ENCODE assay signal across 13 cellular contexts in genomic region chr5:982377-983237, GRCh38. TPM values are rescaled to one million over a fixed set of nuclear protein-coding genes. Genes with fewer than 3 reads are reported as not detected.
DNase-seq lines count a peak whose midpoint lies in the region; ATAC-seq, FAIRE-seq and TF ChIP-seq lines count a peak whose summit lies in the region.
"Had no signal": no experiment of that assay in that cellular context is flagged by ENCODE, and none has a peak within 500 bp of the region (broad histone marks: within the 10 kb centered on the region; RNA-seq: fewer than 3 reads in every experiment).

No MANE protein-coding gene starts in this region.

- ATAC-seq in HepG2 = peak; percentile 91
- ATAC-seq in GM19397 (IDR thresholded peaks at IDR 0.05; ENCODE audit: unreplicated experiment) = no peak
- no peak for ATAC-seq in GM21367 (IDR thresholded peaks at IDR 0.05; ENCODE audit: unreplicated experiment)

- CTCF ChIA-PET in HEK293T (lab: Yijun Ruan, JAX) (interaction anchor here (0.8 to 1.6 kb wide), 2 partner anchors 28 to 59 kb away, joined by 4 to 5 read pairs; no protein-coding TSS in a partner anchor), HepG2 (lab: Yijun Ruan, JAX; ENCODE audit: low intra/inter-chr PET ratio, low total read pairs) (interaction anchor here (1.0 to 1.2 kb wide), 2 partner anchors 59 to 186 kb away, joined by 3 read pairs; no protein-coding TSS in a partner anchor)

- DNase-seq in BE2C (peak; percentile 56), HEK293T (ENCODE audit: extremely low spot score) (peak; percentile 69), HepG2 (ENCODE audit: low spot score) (no peak), colonic mucosa (no peak), SHP77 treated with DMSO at 0.1 percent for 48 hours (lab: John Stamatoyannopoulos, UW) (no peak)
- DNase-seq: anterior cingulate cortex, GF-D8, NCI-H446 treated with DMSO at 0.1 percent for 48 hours had no signal

- no TSS peak for BruUV-seq in HepG2 (replicated peaks; lab: Mats Ljungman, UMichigan)

- H3K27ac ChIP-seq in VCaP = no peak overlapping the region
- no peak overlapping the region for H3K27ac ChIP-seq in HepG2 (ENCODE audit: extremely low read length, insufficient read depth, low read length)
- no peak overlapping the region for H3K27ac ChIP-seq in colonic mucosa
- H3K27ac ChIP-seq: neutrophil had no signal

- no peak for TF ChIP-seq POLR2A in HepG2 (IDR thresholded peaks at IDR 0.05; ENCODE audit: insufficient read depth in 1 of 2, low read depth in 2 of 2, low read length in 2 of 2)

- no peaks in the 10 kb centered on the region for H3K79me2 ChIP-seq in HepG2 (ENCODE audit: insufficient read depth, low read length)

- TF ChIP-seq RAD21 in HepG2 (CRISPR knock-in tag; IDR thresholded peaks at IDR 0.05) = peak; percentile 37; the same call in 1 of the 2 replicates

- H4K20me1 ChIP-seq in HepG2 (ENCODE audit: insufficient read depth, low read length) = no peaks in the 10 kb centered on the region

- no peak for FAIRE-seq in HepG2 (lab: Jason Lieb, UNC)
- FAIRE-seq: frontal cortex had no signal

- no peak overlapping the region for H3K4me3 ChIP-seq in BE2C (ENCODE audit: low read depth, low read length)
- no peak overlapping the region for H3K4me3 ChIP-seq in HepG2 (replicated peaks in 1 of 3; ENCODE audit: insufficient read depth in 1 of 3, low read depth in 2 of 3, low read length in 3 of 3)
- H3K4me3 ChIP-seq in colonic mucosa = no peak overlapping the region

- no peak for TF ChIP-seq EP300 in HepG2 (IDR thresholded peaks at IDR 0.05; ENCODE audit: low read depth in 2 of 2, low read length in 2 of 2)
- no peak for TF ChIP-seq EP300 in HepG2 (CRISPR knock-in tag; IDR thresholded peaks at IDR 0.05; ENCODE audit: borderline replicate concordance)

- peaks cover 8% of the 10 kb centered on the region for H3K4me1 ChIP-seq in BE2C
- H3K4me1 ChIP-seq in HepG2 (ENCODE audit: insufficient read depth, low read length) = peaks cover 20% of the 10 kb centered on the region
- H3K4me1 ChIP-seq in colonic mucosa = no peaks in the 10 kb centered on the region

- no peak overlapping the region for H2AFZ ChIP-seq in HepG2 (ENCODE audit: low read length)

- in situ Hi-C loops in HepG2 (cut with HindIII; ENCODE audit: extremely low pct_ligation_motif_present, low pct_unique_long_range_greater_than_20kb) = no loop called here

- intact Hi-C loops in HepG2 (cut with micrococcal nuclease; ENCODE audit: unreplicated experiment) = loop anchor here (1.0 to 5.0 kb wide), 2 partner anchors 8 to 60 kb away; no protein-coding TSS in a partner anchor
- intact Hi-C loops in colonic mucosa (cut with DNase I) = no loop called here

- peaks cover 5% of the 10 kb centered on the region; the same call in 1 of the 2 replicates for H3K27me3 ChIP-seq in BE2C
- peaks cover 9 to 35% of the 10 kb centered on the region in 2 experiments; a peak in 4 of 5 replicates for H3K27me3 ChIP-seq in HepG2 (ENCODE audit: control insufficient read depth in 1 of 2, insufficient read depth in 2 of 2, low read length in 2 of 2)
- no peaks in the 10 kb centered on the region for H3K27me3 ChIP-seq in colonic mucosa
- H3K27me3 ChIP-seq: neutrophil had no signal

- H3K4me2 ChIP-seq in HepG2 (ENCODE audit: low read depth, low read length) = no peak overlapping the region

- H3K36me3 ChIP-seq in BE2C = no peaks in the 10 kb centered on the region
- no peaks in the 10 kb centered on the region for H3K36me3 ChIP-seq in HepG2 (replicated peaks in 1 of 2; ENCODE audit: control insufficient read depth in 1 of 2, insufficient read depth in 2 of 2, low read length in 2 of 2)
- no peaks in the 10 kb centered on the region for H3K36me3 ChIP-seq in colonic mucosa
- H3K36me3 ChIP-seq: neutrophil had no signal

- POLR2A ChIA-PET in HEK293T (lab: Yijun Ruan, JAX) = interaction anchor here (0.6 to 1.6 kb wide), 2 partner anchors 13 to 15 kb away, joined by 3 to 4 read pairs; no protein-coding TSS in a partner anchor
- POLR2A ChIA-PET in HepG2 (lab: Yijun Ruan, JAX) = no interaction called here

- no peak overlapping the region for H3K9ac ChIP-seq in HepG2 (ENCODE audit: insufficient read depth, low read depth, low read length)
- H3K9ac ChIP-seq in colonic mucosa (ENCODE audit: low read depth in 2 of 2, low read length in 2 of 2) = no peak overlapping the region

- WGBS in HepG2 (ENCODE audit: low lambda C conversion rate) = 33% methylated on average over 21 of the region's 27 CpGs

- H3K9me3 ChIP-seq in BE2C (no peaks in the 10 kb centered on the region; the same call in 1 of the 2 replicates), HepG2 (ENCODE audit: low read length) (peaks cover 6% of the 10 kb centered on the region; the same call in 1 of the 2 replicates), colonic mucosa (no peaks in the 10 kb centered on the region)
- H3K9me3 ChIP-seq: neutrophil had no signal

- peak; percentile 49 for TF ChIP-seq CTCF in BE2C (IDR thresholded peaks at IDR 0.05; ENCODE audit: low read depth, low read length)
- TF ChIP-seq CTCF in VCaP (conservative IDR thresholded peaks at IDR 0.05) = peak; percentile 54
- TF ChIP-seq CTCF in HepG2 (CRISPR knock-in tag; IDR thresholded peaks at IDR 0.05) = peak; percentile 56
- no peak for TF ChIP-seq CTCF in colonic mucosa (IDR thresholded peaks at IDR 0.05)

TF ChIP-seq in HEK293T, 16 proteins besides CTCF, POLR2A, EP300 and RAD21 (continues in another document):
- TF ChIP-seq L3MBTL2 (conservative IDR thresholded peaks at IDR 0.05) = no peak
- no peak for TF ChIP-seq NFRKB (IDR thresholded peaks at IDR 0.05)
- TF ChIP-seq BHLHE40 (IDR thresholded peaks at IDR 0.05; ENCODE audit: borderline replicate concordance) = no peak
- no peak for TF ChIP-seq ARNT (IDR thresholded peaks at IDR 0.05)
- TF ChIP-seq PKNOX1 (IDR thresholded peaks at IDR 0.05) = no peak
- no peak for TF ChIP-seq SUZ12 (IDR thresholded peaks at IDR 0.05)
- no peak for TF ChIP-seq ELF4 (IDR thresholded peaks at IDR 0.05)
- TF ChIP-seq LEF1 (IDR thresholded peaks at IDR 0.05; ENCODE audit: borderline replicate concordance) = no peak
- TF ChIP-seq HDGF (IDR thresholded peaks at IDR 0.05; ENCODE audit: borderline replicate concordance) = no peak
- TF ChIP-seq ZNF384 (IDR thresholded peaks at IDR 0.05) = no peak
- TF ChIP-seq TARDBP (IDR thresholded peaks at IDR 0.05) = no peak

TF ChIP-seq in HepG2, 621 proteins besides CTCF, POLR2A, EP300 and RAD21 (continues in another document):
- TF ChIP-seq ZNF232 (CRISPR knock-in tag; IDR thresholded peaks at IDR 0.05; ENCODE audit: borderline replicate concordance) = no peak
- TF ChIP-seq ZBTB46 (CRISPR knock-in tag; IDR thresholded peaks at IDR 0.05; ENCODE audit: borderline replicate concordance) = no peak
- no peak for TF ChIP-seq ZNF143 (CRISPR knock-in tag; IDR thresholded peaks at IDR 0.05)
- no peak for TF ChIP-seq XRCC5 (optimal IDR thresholded peaks at IDR 0.05; ENCODE audit: low read length)
- TF ChIP-seq ZBTB7A (CRISPR knock-in tag; IDR thresholded peaks at IDR 0.05) = peak; percentile 36; the same call in 1 of the 2 replicates

RNA-seq across cellular contexts. Expression of gene NKD2, which starts 26.0 kb away (rescaled TPM):
- polyA plus RNA-seq in BE2C (2012; ENCODE audit: insufficient read depth, insufficient read length, low read depth) = 2.1 TPM
- total RNA-seq in HepG2 (2016; rRNA removed; fragmentation: Illumina TruSeq; extraction: Trizol) (0.53 and 0.94 TPM in 2 replicates), colonic mucosa (1 to 10 TPM in 1 of 2 donors, under 1 TPM in 1; 0.94 to 1.9 TPM)
- 0.26 and 0.91 TPM in 2 replicates for total RNA-seq in HepG2 (2016; cell fraction: cytosol; rRNA removed; fragmentation: Illumina TruSeq; extraction: Trizol; ENCODE audit: low read depth)
- 0.77 and 1.1 TPM in 2 replicates for total RNA-seq in HepG2 (2016; cell fraction: insoluble cytoplasmic fraction; rRNA removed; fragmentation: Illumina TruSeq; extraction: Trizol)
- total RNA-seq in HepG2 (2016; cell fraction: membrane; rRNA removed; fragmentation: Illumina TruSeq; extraction: Trizol) = 0.48 and 0.90 TPM in 2 replicates
- total RNA-seq in HepG2 (2016; cell fraction: nucleus; rRNA removed; fragmentation: Illumina TruSeq; extraction: Trizol) = 0.81 and 2.0 TPM in 2 replicates
- polyA plus RNA-seq in HepG2 (2011; rRNA removed) = 0.81 and 0.82 TPM in 2 replicates
- 0.13 and 0.70 TPM in 2 replicates for polyA plus RNA-seq in HepG2 (2011; cell fraction: cytosol; rRNA removed)
- polyA plus RNA-seq in HepG2 (2011; cell fraction: nucleus; rRNA removed) = 10.6 and 14.1 TPM in 2 replicates
- polyA plus RNA-seq in HepG2 (2012) = 0.39 and 0.79 TPM in 2 replicates
- 0.59 and 0.60 TPM in 2 replicates for polyA plus RNA-seq in HepG2 (2016; cell fraction: cytosol; fragmentation: Illumina TruSeq; extraction: Trizol; ENCODE audit: low read depth)
- 1.1 and 1.2 TPM in 2 replicates for polyA plus RNA-seq in HepG2 (2016; cell fraction: insoluble cytoplasmic fraction; fragmentation: Illumina TruSeq; extraction: Trizol; ENCODE audit: low read depth)
- polyA plus RNA-seq in HepG2 (2016; cell fraction: membrane; fragmentation: Illumina TruSeq; extraction: Trizol; ENCODE audit: low read depth) = 0.76 and 0.84 TPM in 2 replicates
- 5.1 and 6.3 TPM in 2 replicates for polyA plus RNA-seq in HepG2 (2016; cell fraction: nucleus; fragmentation: Illumina TruSeq; extraction: Trizol; ENCODE audit: insufficient read depth, low read depth)
- polyA minus RNA-seq in HepG2 (2011; rRNA and poly(A)+ RNA removed; ENCODE audit: low replicate concordance) = 1.6 TPM in 1 of 2 replicates, not detected in the other
- polyA minus RNA-seq in HepG2 (2011; cell fraction: cytosol; rRNA and poly(A)+ RNA removed) = 0.30 and 0.62 TPM in 2 replicates
- 0.62 and 1.0 TPM in 2 replicates for polyA minus RNA-seq in HepG2 (2011; cell fraction: nucleus; rRNA and poly(A)+ RNA removed)

Comparison
In these comparisons a context has a peak if more than half of its experiments do, and no peak if none do; other contexts are left out.
1. DNase-seq: peak in BE2C (single experiment) and HEK293T (single experiment); none in HepG2 (single experiment), colonic mucosa (single experiment) and SHP77 treated with DMSO at 0.1 percent for 48 hours (single experiment).